18 cellular contexts compared by ENCODE assay signal in genomic region chr18:45440246-45440645, GRCh38.
DNase-seq lines count a peak whose midpoint lies in the region; ATAC-seq and TF ChIP-seq lines count a peak whose summit lies in the region.
"Had no signal": no experiment of that assay in that cellular context is flagged by ENCODE, and none has a peak within 500 bp of the region (broad histone marks: within the 10 kb centered on the region; RNA-seq: fewer than 3 reads in every experiment).

No MANE protein-coding gene starts in this region.

- BruUV-seq in mammary epithelial cell (replicated peaks; lab: Mats Ljungman, UMichigan) (no TSS peak), MCF 10A (replicated peaks; lab: Mats Ljungman, UMichigan) (no TSS peak)

- H4K91ac ChIP-seq in mesenchymal stem cell (ENCODE audit: low read length), result no peak overlapping the region

- no peak overlapping the region for H3K23ac ChIP-seq in mesenchymal stem cell (ENCODE audit: low read length in 2 of 2)

- no peak overlapping the region for H3K27ac Mint-ChIP-seq in MCF 10A (ENCODE audit: low read depth, unreplicated experiment)
- H3K27ac Mint-ChIP-seq: CD4-positive, alpha-beta memory T cell; GM23338; H9 had no signal

- H3K18ac ChIP-seq in mesenchymal stem cell (ENCODE audit: low read depth in 1 of 2, low read length in 2 of 2), result no peak overlapping the region

- DNase-seq in mammary epithelial cell (peak; percentile 4), MCF 10A (ENCODE audit: unreplicated experiment) (no peak), mesenchymal stem cell (no peak), psoas muscle (no peak), ACHN (no peak)
- DNase-seq: 8988T; C1 segment of cervical spinal cord; Calu3; CD4-positive, alpha-beta memory T cell; COR-L47; DMS53; DMS79 treated with DMSO at 0.1 percent for 48 hours; GF-D8; H9 had no signal

- H3K4me1 ChIP-seq in mammary epithelial cell (ENCODE audit: insufficient read depth, low read length), result peaks cover 15% of the 10 kb centered on the region
- no peaks in the 10 kb centered on the region for H3K4me1 ChIP-seq in mesenchymal stem cell (ENCODE audit: control insufficient read depth, insufficient read depth, low read depth, low read length)
- H3K4me1 ChIP-seq in psoas muscle, result peaks cover 5% of the 10 kb centered on the region
- H3K4me1 ChIP-seq: A549 had no signal

- peak overlapping the region; percentile 35 for H2AK5ac ChIP-seq in mesenchymal stem cell (ENCODE audit: low read length, severe bottlenecking)

- dilution Hi-C loops in mammary epithelial cell (cut with HindIII; ENCODE audit: low sequenced_read_pairs), result no loop called here

- H3K79me2 ChIP-seq in mammary epithelial cell (ENCODE audit: insufficient read depth, low read length), result no peaks in the 10 kb centered on the region

- no peak overlapping the region for H3K4me2 ChIP-seq in mammary epithelial cell (ENCODE audit: insufficient read depth, low read depth, low read length)
- H3K4me2 ChIP-seq in mesenchymal stem cell (ENCODE audit: low read length, poor library complexity, severe bottlenecking), result no peak overlapping the region
- H3K4me2 ChIP-seq: A549, GM23338 had no signal

- TF ChIP-seq CTCF in mammary epithelial cell (conservative IDR thresholded peaks at IDR 0.05 in 1 of 2, IDR thresholded peaks at IDR 0.05 in 1 of 2; ENCODE audit: extremely low read depth in 1 of 2, insufficient read depth in 1 of 2, low read depth in 1 of 2, low read length in 2 of 2) (no peak), MCF 10A (IDR thresholded peaks at IDR 0.05; ENCODE audit: unreplicated experiment) (no peak), psoas muscle (IDR thresholded peaks at IDR 0.05) (no peak)

- ATAC-seq in psoas muscle (peak; percentile 28 to 57 (median 30)), HG02610 (IDR thresholded peaks at IDR 0.05; ENCODE audit: unreplicated experiment) (no peak)
- ATAC-seq: A549, GM23338, HCT116 had no signal

- no peaks in the 10 kb centered on the region for H3K9me3 Mint-ChIP-seq in MCF 10A (ENCODE audit: unreplicated experiment)
- H3K9me3 Mint-ChIP-seq: GM23338, H9 had no signal

- H3K9ac ChIP-seq in mammary epithelial cell (ENCODE audit: insufficient read depth, low read length) (no peak overlapping the region), mesenchymal stem cell (ENCODE audit: low read length) (no peak overlapping the region)

- CTCF ChIA-PET in mammary epithelial cell (lab: Charles Lee; ENCODE audit: low non-redundant PET), result no interaction called here
- CTCF ChIA-PET in MCF 10A (lab: Yijun Ruan, JAX), result interaction anchor here (0.6 to 1.5 kb wide), 7 partner anchors 9 to 1821 kb away, joined by 3 to 8 read pairs (median 3); no protein-coding TSS in a partner anchor

- H3K4me3 ChIP-seq in mammary epithelial cell (replicated peaks in 1 of 3; ENCODE audit: insufficient read depth in 1 of 3, low read depth in 2 of 3, low read length in 3 of 3), result no peak overlapping the region
- no peak overlapping the region for H3K4me3 ChIP-seq in mesenchymal stem cell (ENCODE audit: insufficient read depth in 1 of 2, low read depth in 1 of 2, low read length in 2 of 2)
- H3K4me3 ChIP-seq in psoas muscle, result no peak overlapping the region
- H3K4me3 ChIP-seq: A549, GM23338 had no signal

- H2BK5ac ChIP-seq in mesenchymal stem cell (ENCODE audit: low read depth, low read length, poor library complexity, severe bottlenecking), result no peak overlapping the region

- H2AFZ ChIP-seq in mammary epithelial cell (ENCODE audit: low read depth, low read length), result peak overlapping the region; percentile 55
- H2AFZ ChIP-seq in mesenchymal stem cell (ENCODE audit: low read depth, low read length), result no peak overlapping the region
- H2AFZ ChIP-seq: GM23338 had no signal

- intact Hi-C loops in mammary epithelial cell (cut with micrococcal nuclease) (no loop called here), MCF 10A (cut with micrococcal nuclease) (loop anchor here (2.0 kb wide), 1 partner anchor 165 kb away; no protein-coding TSS in a partner anchor), psoas muscle (cut with DNase I) (no loop called here)

- peaks cover 17% of the 10 kb centered on the region for H3K4me1 Mint-ChIP-seq in MCF 10A (ENCODE audit: insufficient read depth, unreplicated experiment)
- H3K4me1 Mint-ChIP-seq: CD4-positive, alpha-beta memory T cell; GM23338 had no signal

- H3K27ac ChIP-seq in mammary epithelial cell (ENCODE audit: insufficient read depth, low read depth, low read length) (no peak overlapping the region), mesenchymal stem cell (ENCODE audit: low read length, poor library complexity, severe bottlenecking) (no peak overlapping the region), psoas muscle (no peak overlapping the region)
- H3K27ac ChIP-seq: A549 had no signal

- H2BK12ac ChIP-seq in mesenchymal stem cell (ENCODE audit: low read length in 2 of 2), result peak overlapping the region in 1 of 2 experiments; percentile 6

- H3K36me3 Mint-ChIP-seq in MCF 10A (ENCODE audit: insufficient read depth, unreplicated experiment), result no peaks in the 10 kb centered on the region
- H3K36me3 Mint-ChIP-seq: CD4-positive, alpha-beta memory T cell had no signal

- no peaks in the 10 kb centered on the region for H4K20me1 ChIP-seq in mammary epithelial cell (ENCODE audit: insufficient read depth, low read length)

- in situ Hi-C loops in mammary epithelial cell (cut with MboI; ENCODE audit: low sequenced_read_pairs in 2 of 2) (loop anchor here in 1 of 2 donors (10.0 kb wide), 1 partner anchor 165 kb away; no protein-coding TSS in a partner anchor), ACHN (cut with HindIII; ENCODE audit: low pct_ligation_motif_present, low pct_unique_long_range_greater_than_20kb, low sequenced_read_pairs) (no loop called here)

- H3K79me1 ChIP-seq in mesenchymal stem cell (replicated peaks; ENCODE audit: low read length, poor library complexity, severe bottlenecking), result no peaks in the 10 kb centered on the region

- no peak overlapping the region for H2BK120ac ChIP-seq in mesenchymal stem cell (ENCODE audit: low read depth, low read length)

- H3K27me3 Mint-ChIP-seq in MCF 10A (ENCODE audit: insufficient read depth, unreplicated experiment), result no peaks in the 10 kb centered on the region

- H3K9me3 ChIP-seq in mammary epithelial cell (replicated peaks; ENCODE audit: insufficient read depth, low read length), result no peaks in the 10 kb centered on the region
- H3K9me3 ChIP-seq in mesenchymal stem cell (ENCODE audit: control insufficient read depth, low read length), result no peaks in the 10 kb centered on the region
- H3K9me3 ChIP-seq in psoas muscle, result no peaks in the 10 kb centered on the region
- H3K9me3 ChIP-seq: A549 had no signal

- POLR2A ChIA-PET in MCF 10A (lab: Yijun Ruan, JAX), result interaction anchor here (0.6 kb wide), 1 partner anchor 158 kb away, joined by 3 read pairs; no protein-coding TSS in a partner anchor

- H3K36me3 ChIP-seq in mammary epithelial cell (ENCODE audit: insufficient read depth, low read length), result no peaks in the 10 kb centered on the region
- no peaks in the 10 kb centered on the region for H3K36me3 ChIP-seq in mesenchymal stem cell (ENCODE audit: control insufficient read depth in 1 of 2, insufficient read depth in 2 of 2, low read depth in 1 of 2, low read length in 2 of 2)
- H3K36me3 ChIP-seq in psoas muscle (ENCODE audit: insufficient read depth in 1 of 2, low read depth in 1 of 2), result no peaks in the 10 kb centered on the region

- WGBS in mammary epithelial cell (ENCODE audit: low coverage, missing lambda C conversion rate), result 17% methylated on average over 1 of the region's 1 CpG
- WGBS in mesenchymal stem cell, result 65% methylated on average over 1 of the region's 1 CpG
- 28 to 40% (median 36%) methylated on average over 1 of the region's 1 CpG for WGBS in psoas muscle, 3 donors

- no peak overlapping the region for H3K4me3 Mint-ChIP-seq in MCF 10A (ENCODE audit: unreplicated experiment)
- H3K4me3 Mint-ChIP-seq: CD4-positive, alpha-beta memory T cell; GM23338; H9 had no signal

- no peak overlapping the region for H3K4ac ChIP-seq in mesenchymal stem cell (ENCODE audit: low read depth in 1 of 2, low read length in 2 of 2)

- H3K27me3 ChIP-seq in mammary epithelial cell (ENCODE audit: insufficient read depth, low read length), result no peaks in the 10 kb centered on the region
- H3K27me3 ChIP-seq in mesenchymal stem cell (ENCODE audit: control insufficient read depth in 1 of 2, insufficient read depth in 1 of 2, low read length in 2 of 2), result peaks cover 0 to 41% of the 10 kb centered on the region in 2 experiments
- H3K27me3 ChIP-seq in psoas muscle (ENCODE audit: insufficient read depth in 3 of 3, low read length in 2 of 3), result no peaks in the 10 kb centered on the region

- H2BK15ac ChIP-seq in mesenchymal stem cell (ENCODE audit: low read depth, poor library complexity, severe bottlenecking), result no peak overlapping the region

- no peak overlapping the region for H3K14ac ChIP-seq in mesenchymal stem cell (ENCODE audit: low read length in 2 of 2)

- H4K8ac ChIP-seq in mesenchymal stem cell (ENCODE audit: low read length), result no peak overlapping the region
